16 cellular contexts compared by ENCODE assay signal in the genomic region with DNA sequence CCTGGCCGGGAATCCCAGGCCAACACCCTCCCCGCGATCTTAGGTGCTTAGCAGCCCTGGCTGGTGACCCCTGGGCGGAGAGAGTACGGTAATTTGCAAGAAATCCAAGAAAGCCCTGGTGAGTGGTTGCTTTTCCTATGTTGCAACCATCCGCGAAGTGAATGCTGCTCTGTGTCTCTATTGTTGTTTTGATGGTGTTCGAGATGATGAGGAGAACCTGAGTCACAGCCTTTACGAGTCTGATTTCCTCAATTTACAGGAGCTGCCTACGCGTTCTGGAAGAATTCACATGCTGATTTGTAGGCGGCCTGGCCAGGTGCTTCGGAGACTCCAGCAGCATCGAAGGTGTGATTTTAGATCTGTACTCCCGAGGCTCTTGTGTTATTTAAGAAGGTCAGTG.
DNase-seq lines count a peak whose midpoint lies in the region; ATAC-seq, FAIRE-seq and TF ChIP-seq lines count a peak whose summit lies in the region.
"Had no signal": no experiment of that assay in that cellular context is flagged by ENCODE, and none has a peak within 500 bp of the region (broad histone marks: within the 10 kb centered on the region; RNA-seq: fewer than 3 reads in every experiment).

No MANE protein-coding gene starts in this region.

- no peak for TF ChIP-seq POLR2A in endothelial cell of umbilical vein (IDR thresholded peaks at IDR 0.05; ENCODE audit: low read depth, low read length)

- H3K9ac ChIP-seq in endothelial cell of umbilical vein (replicated peaks; ENCODE audit: extremely low read depth, insufficient read depth, low read length): no peak overlapping the region
- H3K9ac ChIP-seq: SK-N-SH had no signal

- POLR2A ChIA-PET in Panc1 (lab: Charles Lee): no interaction called here
- POLR2A ChIA-PET in endothelial cell of umbilical vein (lab: Charles Lee): no interaction called here

- H3K4me1 ChIP-seq in Panc1 (ENCODE audit: control insufficient read depth, insufficient read depth, low read length): peaks cover 20% of the 10 kb centered on the region
- no peaks in the 10 kb centered on the region for H3K4me1 ChIP-seq in endothelial cell of umbilical vein (ENCODE audit: control insufficient read depth, extremely low read depth, insufficient read depth, low read length)

- H4K20me1 ChIP-seq in endothelial cell of umbilical vein (replicated peaks; ENCODE audit: control insufficient read depth, extremely low read depth, insufficient read depth, low read length): no peaks in the 10 kb centered on the region

- intact Hi-C loops in Panc1 (cut with micrococcal nuclease; ENCODE audit: unreplicated experiment): loop anchor here (10.0 kb wide), 1 partner anchor 130 kb away; no protein-coding TSS in a partner anchor
- intact Hi-C loops in endothelial cell of umbilical vein (cut with micrococcal nuclease): no loop called here
- intact Hi-C loops in activated naive CD4-positive, alpha-beta T cell treated with anti-CD3 and anti-CD28 coated beads for 36 hours (cut with micrococcal nuclease): no loop called here

- peak overlapping the region; percentile 49 for H3K27ac ChIP-seq in Panc1 (ENCODE audit: low read length)
- H3K27ac ChIP-seq in endothelial cell of umbilical vein (ENCODE audit: insufficient read depth, low read depth, low read length): no peak overlapping the region
- H3K27ac ChIP-seq: heart right ventricle had no signal

- no peaks in the 10 kb centered on the region for H3K36me3 Mint-ChIP-seq in activated naive CD4-positive, alpha-beta T cell treated with anti-CD3 and anti-CD28 coated beads for 36 hours (ENCODE audit: low read depth)
- no peaks in the 10 kb centered on the region for H3K36me3 Mint-ChIP-seq in activated T-cell treated with anti-CD3 and anti-CD28 coated beads, Interleukin-2, amount 50 U/mL, for 4 hours (ENCODE audit: insufficient read depth)

- peaks cover 2% of the 10 kb centered on the region for H3K4me1 Mint-ChIP-seq in activated naive CD4-positive, alpha-beta T cell treated with anti-CD3 and anti-CD28 coated beads for 36 hours (ENCODE audit: low read depth)
- peaks cover 5% of the 10 kb centered on the region for H3K4me1 Mint-ChIP-seq in activated T-cell treated with anti-CD3 and anti-CD28 coated beads, Interleukin-2, amount 50 U/mL, for 4 hours (ENCODE audit: low read depth)

- DNase-seq in SIG-M5 treated with dmso at 0.1 percent for 504 hours (lab: John Stamatoyannopoulos, UW; ENCODE audit: unreplicated experiment) (peak; percentile 51), SIG-M5 (lab: John Stamatoyannopoulos, UW) (no peak), Panc1 (ENCODE audit: low read depth, low spot score) (no peak), endothelial cell of umbilical vein (ENCODE audit: low read depth, low spot score) (no peak), skeletal muscle cell (ENCODE audit: low read depth) (peak; percentile 71)
- DNase-seq in activated naive CD4-positive, alpha-beta T cell treated with anti-CD3 and anti-CD28 coated beads for 36 hours: no peak
- no peak for DNase-seq in activated T-cell treated with anti-CD3 and anti-CD28 coated beads, Interleukin-2, amount 50 U/mL, for 4 hours
- DNase-seq: activated CD4-positive, alpha-beta memory T cell treated with anti-CD3 and anti-CD28 coated beads, Interleukin-2, amount 10 ng/mL, durations not matched to agents 7 days and 5 days; heart right ventricle; NCI-H146; NCI-H446; SK-N-SH had no signal

- BruUV-seq in Panc1 (replicated peaks; lab: Mats Ljungman, UMichigan) (no TSS peak), endothelial cell of umbilical vein (replicated peaks; lab: Mats Ljungman, UMichigan) (no TSS peak)

- ATAC-seq in Panc1: peak; percentile 73
- ATAC-seq in HG03025 (IDR thresholded peaks at IDR 0.05; ENCODE audit: low FRiP score, unreplicated experiment): no peak
- no peak for ATAC-seq in activated T-cell treated with anti-CD3 and anti-CD28 coated beads, Interleukin-2, amount 50 U/mL, for 4 hours
- ATAC-seq: A549, heart right ventricle had no signal

- H3K9me1 ChIP-seq in endothelial cell of umbilical vein (replicated peaks; ENCODE audit: control insufficient read depth, extremely low read depth, insufficient read depth, low read length): no peaks in the 10 kb centered on the region

- H3K4me2 ChIP-seq in endothelial cell of umbilical vein (ENCODE audit: insufficient read depth, low read length): no peak overlapping the region
- H3K4me2 ChIP-seq: A549, SK-N-SH had no signal

- in situ Hi-C loops in Panc1 (cut with HindIII; ENCODE audit: low pct_unique_long_range_greater_than_20kb, low sequenced_read_pairs): no loop called here

- FAIRE-seq in endothelial cell of umbilical vein (lab: Jason Lieb, UNC): peak; percentile 24
- FAIRE-seq: A549 had no signal

- no peaks in the 10 kb centered on the region for H3K27me3 Mint-ChIP-seq in activated naive CD4-positive, alpha-beta T cell treated with anti-CD3 and anti-CD28 coated beads for 36 hours (ENCODE audit: low read depth)
- H3K27me3 Mint-ChIP-seq in activated T-cell treated with anti-CD3 and anti-CD28 coated beads, Interleukin-2, amount 50 U/mL, for 4 hours (ENCODE audit: low read depth): no peaks in the 10 kb centered on the region
- H3K27me3 Mint-ChIP-seq: activated CD4-positive, alpha-beta memory T cell treated with anti-CD3 and anti-CD28 coated beads, Interleukin-2, amount 10 ng/mL, durations not matched to agents 7 days and 5 days had no signal

- peak overlapping the region; percentile 4 for H2AFZ ChIP-seq in endothelial cell of umbilical vein (ENCODE audit: low read depth, low read length)

- H3K4me3 ChIP-seq in Panc1 (ENCODE audit: low read depth in 2 of 2, low read length in 2 of 2) (no peak overlapping the region), endothelial cell of umbilical vein (replicated peaks in 1 of 3; ENCODE audit: insufficient read depth in 1 of 3, low read depth in 1 of 3, low read length in 3 of 3) (no peak overlapping the region), skeletal muscle cell (ENCODE audit: low read depth, low read length) (no peak overlapping the region)
- H3K4me3 ChIP-seq: A549, heart right ventricle, tibial nerve had no signal

- H3K27me3 ChIP-seq in Panc1 (ENCODE audit: control insufficient read depth, insufficient read depth, low read length) (no peaks in the 10 kb centered on the region), endothelial cell of umbilical vein (ENCODE audit: control insufficient read depth in 2 of 2, insufficient read depth in 2 of 2, low read length in 2 of 2) (no peaks in the 10 kb centered on the region)
- H3K27me3 ChIP-seq: heart right ventricle, tibial nerve had no signal

- TF ChIP-seq CTCF in Panc1 (IDR thresholded peaks at IDR 0.05): no peak
- no peak for TF ChIP-seq CTCF in endothelial cell of umbilical vein (IDR thresholded peaks at IDR 0.05; ENCODE audit: extremely low read depth in 1 of 2, insufficient read depth in 1 of 2, low read depth in 1 of 2, low read length in 2 of 2)

- H3K9me3 ChIP-seq in Panc1 (ENCODE audit: control insufficient read depth, insufficient read depth, low read depth, low read length): no peaks in the 10 kb centered on the region
- H3K9me3 ChIP-seq in endothelial cell of umbilical vein (replicated peaks; ENCODE audit: control insufficient read depth, insufficient read depth, low read length): no peaks in the 10 kb centered on the region
- H3K9me3 ChIP-seq: A549, heart right ventricle, SK-N-SH, tibial nerve had no signal

- H3K27ac Mint-ChIP-seq in activated naive CD4-positive, alpha-beta T cell treated with anti-CD3 and anti-CD28 coated beads for 36 hours: no peak overlapping the region
- H3K27ac Mint-ChIP-seq: activated CD4-positive, alpha-beta memory T cell treated with anti-CD3 and anti-CD28 coated beads, Interleukin-2, amount 10 ng/mL, durations not matched to agents 7 days and 5 days; activated T-helper 1 cell treated with anti-CD3 and anti-CD28 coated beads, Interleukin-12 subunit alpha, Interleukin-12 subunit beta, Interleukin-2, Interleukin-4 antibody, amounts not matched to agents 30 ng/mL and 10 ng/mL and 1 ng/mL, durations not matched to agents 14 hours and 24 hours and 36 hours had no signal

- CTCF ChIA-PET in Panc1 (lab: Charles Lee) (interaction anchor here (0.6 kb wide), 1 partner anchor 74 kb away, joined by 3 read pairs; no protein-coding TSS in a partner anchor), endothelial cell of umbilical vein (lab: Charles Lee) (no interaction called here)
- CTCF ChIA-PET in activated naive CD4-positive, alpha-beta T cell treated with anti-CD3 and anti-CD28 coated beads for 36 hours (lab: Charles Lee): no interaction called here

- no peaks in the 10 kb centered on the region for H3K9me3 Mint-ChIP-seq in activated naive CD4-positive, alpha-beta T cell treated with anti-CD3 and anti-CD28 coated beads for 36 hours
- no peaks in the 10 kb centered on the region for H3K9me3 Mint-ChIP-seq in activated T-cell treated with anti-CD3 and anti-CD28 coated beads, Interleukin-2, amount 50 U/mL, for 4 hours
- H3K9me3 Mint-ChIP-seq: activated CD4-positive, alpha-beta memory T cell treated with anti-CD3 and anti-CD28 coated beads, Interleukin-2, amount 10 ng/mL, durations not matched to agents 7 days and 5 days; activated T-helper 1 cell treated with anti-CD3 and anti-CD28 coated beads, Interleukin-12 subunit alpha, Interleukin-12 subunit beta, Interleukin-2, Interleukin-4 antibody, amounts not matched to agents 30 ng/mL and 10 ng/mL and 1 ng/mL, durations not matched to agents 14 hours and 24 hours and 36 hours had no signal

- H3K4me3 Mint-ChIP-seq in activated naive CD4-positive, alpha-beta T cell treated with anti-CD3 and anti-CD28 coated beads for 36 hours: no peak overlapping the region
- H3K4me3 Mint-ChIP-seq in activated T-cell treated with anti-CD3 and anti-CD28 coated beads, Interleukin-2, amount 50 U/mL, for 4 hours: no peak overlapping the region
- H3K4me3 Mint-ChIP-seq: activated CD4-positive, alpha-beta memory T cell treated with anti-CD3 and anti-CD28 coated beads, Interleukin-2, amount 10 ng/mL, durations not matched to agents 7 days and 5 days; activated T-helper 1 cell treated with anti-CD3 and anti-CD28 coated beads, Interleukin-12 subunit alpha, Interleukin-12 subunit beta, Interleukin-2, Interleukin-4 antibody, amounts not matched to agents 30 ng/mL and 10 ng/mL and 1 ng/mL, durations not matched to agents 14 hours and 24 hours and 36 hours had no signal

- H3K36me3 ChIP-seq in Panc1 (ENCODE audit: control insufficient read depth, insufficient read depth, low read length) (no peaks in the 10 kb centered on the region), endothelial cell of umbilical vein (ENCODE audit: control insufficient read depth in 2 of 2, extremely low read depth in 1 of 2, insufficient read depth in 2 of 2, low read length in 2 of 2) (no peaks in the 10 kb centered on the region)
- H3K36me3 ChIP-seq: heart right ventricle, tibial nerve had no signal

- dilution Hi-C loops in endothelial cell of umbilical vein (cut with MboI; ENCODE audit: extremely low pct_ligation_motif_present, low sequenced_read_pairs): no loop called here

- H3K79me2 ChIP-seq in endothelial cell of umbilical vein (ENCODE audit: control insufficient read depth, insufficient read depth, low read length): no peaks in the 10 kb centered on the region

TF ChIP-seq in endothelial cell of umbilical vein, 7 proteins besides CTCF, POLR2A, EP300 and RAD21 (continues in another document):
- no peak for TF ChIP-seq FOS (IDR thresholded peaks at IDR 0.05; ENCODE audit: borderline replicate concordance, insufficient read depth, low read length)
- no peak for TF ChIP-seq POLR2AphosphoS5 (IDR thresholded peaks at IDR 0.05; ENCODE audit: insufficient read depth, low read depth, low read length)

Comparison
In these comparisons a context has a peak if more than half of its experiments do, and no peak if none do; other contexts are left out.
1. DNase-seq: peak in SIG-M5 treated with dmso at 0.1 percent for 504 hours (single experiment) and skeletal muscle cell (single experiment); none in SIG-M5 (single experiment), Panc1 (single experiment), endothelial cell of umbilical vein (single experiment), activated naive CD4-positive, alpha-beta T cell treated with anti-CD3 and anti-CD28 coated beads for 36 hours (single experiment) and activated T-cell treated with anti-CD3 and anti-CD28 coated beads, Interleukin-2, amount 50 U/mL, for 4 hours (single experiment).